8 cellular contexts compared by ENCODE assay signal in the genomic region with DNA sequence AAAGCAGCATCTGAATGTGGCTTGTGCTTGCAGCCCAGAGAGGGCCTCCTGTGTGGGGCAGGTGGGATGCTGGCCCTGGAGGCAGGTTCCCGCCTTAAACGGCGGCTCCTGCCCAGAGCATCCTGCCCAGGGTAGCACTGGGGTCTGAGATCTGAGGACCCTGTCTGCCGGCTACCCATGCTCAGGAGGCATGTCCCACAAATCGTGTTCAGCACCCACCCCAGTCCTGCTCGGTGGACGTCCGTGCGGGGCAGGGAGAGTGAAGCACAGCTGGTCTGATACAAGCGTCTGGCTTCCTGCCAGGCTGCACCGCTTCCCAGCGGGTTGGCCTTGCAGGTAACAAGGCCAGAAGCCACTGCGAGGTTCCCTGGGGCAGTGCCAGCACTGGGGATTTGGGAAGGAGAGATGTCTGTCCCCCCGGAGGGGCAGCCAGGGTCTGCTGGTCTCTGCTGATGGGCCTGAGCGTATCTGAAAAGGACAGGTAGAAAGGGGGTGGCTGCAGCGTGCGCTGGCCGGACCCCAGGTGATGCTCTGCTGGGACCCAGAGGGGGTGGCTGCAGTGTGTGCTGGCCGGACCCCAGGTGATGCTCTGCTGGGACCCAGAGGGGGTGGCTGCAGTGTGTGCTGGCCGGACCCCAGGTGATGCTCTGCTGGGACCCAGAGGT. TPM values are rescaled to one million over a fixed set of nuclear protein-coding genes. Genes with fewer than 3 reads are reported as not detected.
A peak's percentile ranks its signal among the peaks of the same experiment; 100 is the strongest.
DNase-seq lines count a peak whose midpoint lies in the region; ATAC-seq and TF ChIP-seq lines count a peak whose summit lies in the region.

No MANE protein-coding gene starts in this region.

- H3K4me1 Mint-ChIP-seq in activated T-cell treated with anti-CD3 and anti-CD28 coated beads, Interleukin-2, amount 50 U/mL, for 72 hours (ENCODE audit: low read depth) = peaks cover 37% of the 10 kb centered on the region
- H3K4me1 Mint-ChIP-seq in activated naive CD8-positive, alpha-beta T cell (ENCODE audit: low read depth) = peaks cover 45% of the 10 kb centered on the region

- no peak overlapping the region for H3K27ac Mint-ChIP-seq in activated T-cell treated with anti-CD3 and anti-CD28 coated beads, Interleukin-2, amount 50 U/mL, for 72 hours
- peak overlapping the region; percentile 92 for H3K27ac Mint-ChIP-seq in activated naive CD8-positive, alpha-beta T cell

- peak in 1 of 2 donors; percentile 2 for DNase-seq in activated T-cell treated with anti-CD3 and anti-CD28 coated beads, Interleukin-2, amount 50 U/mL, for 72 hours
- DNase-seq in activated T-cell treated with anti-CD3 and anti-CD28 coated beads for 4 hours (no peak), NCI-H2227 (lab: John Stamatoyannopoulos, UW; ENCODE audit: unreplicated experiment) (no peak)

- peaks cover 3 to 6% of the 10 kb centered on the region in 2 donors for H3K36me3 Mint-ChIP-seq in activated T-cell treated with anti-CD3 and anti-CD28 coated beads, Interleukin-2, amount 50 U/mL, for 72 hours (ENCODE audit: insufficient read depth in 2 of 2)
- H3K36me3 Mint-ChIP-seq in activated naive CD8-positive, alpha-beta T cell = peaks cover 2% of the 10 kb centered on the region

- no peak for TF ChIP-seq CTCF in liver (IDR thresholded peaks at IDR 0.05; ENCODE audit: low read depth, low read length, missing input control)

- no peak for ATAC-seq in activated T-cell treated with anti-CD3 and anti-CD28 coated beads, Interleukin-2, amount 50 U/mL, for 72 hours (replicated peaks in 1 of 2)
- ATAC-seq in GM21423 (IDR thresholded peaks at IDR 0.05; ENCODE audit: unreplicated experiment) (no peak), GM19328 (IDR thresholded peaks at IDR 0.05; ENCODE audit: unreplicated experiment) (no peak)

- H3K9ac ChIP-seq in liver (ENCODE audit: low read depth in 1 of 2, low read length in 2 of 2) = no peak overlapping the region

- H3K27me3 ChIP-seq in liver (ENCODE audit: control insufficient read depth in 4 of 4, insufficient read depth in 4 of 4, low read length in 3 of 4) = no peaks in the 10 kb centered on the region

- H3K27ac ChIP-seq in liver (ENCODE audit: low read depth in 1 of 2, low read length in 2 of 2) = peak overlapping the region; percentile 87 to 90
- peak overlapping the region; percentile 30 for H3K27ac ChIP-seq in urinary bladder (ENCODE audit: low read depth)

- H3K9me3 Mint-ChIP-seq in activated T-cell treated with anti-CD3 and anti-CD28 coated beads, Interleukin-2, amount 50 U/mL, for 72 hours = no peaks in the 10 kb centered on the region
- H3K9me3 Mint-ChIP-seq in activated naive CD8-positive, alpha-beta T cell (ENCODE audit: low read depth) = no peaks in the 10 kb centered on the region

- no peak overlapping the region for H3K4me3 ChIP-seq in liver (ENCODE audit: low read depth in 1 of 3, low read length in 3 of 3)
- no peak overlapping the region for H3K4me3 ChIP-seq in urinary bladder (ENCODE audit: low read depth, low read length)

- H3K27me3 Mint-ChIP-seq in activated T-cell treated with anti-CD3 and anti-CD28 coated beads, Interleukin-2, amount 50 U/mL, for 72 hours (ENCODE audit: low read depth) = no peaks in the 10 kb centered on the region
- no peaks in the 10 kb centered on the region for H3K27me3 Mint-ChIP-seq in activated naive CD8-positive, alpha-beta T cell

- H3K36me3 ChIP-seq in liver (ENCODE audit: control insufficient read depth in 4 of 4, insufficient read depth in 3 of 4, low read depth in 1 of 4, low read length in 3 of 4) (peaks cover 0 to 17% (median 0%) of the 10 kb centered on the region in 4 donors), urinary bladder (ENCODE audit: insufficient read depth) (no peaks in the 10 kb centered on the region)

- H3K4me1 ChIP-seq in liver (ENCODE audit: control insufficient read depth in 4 of 4, insufficient read depth in 4 of 4, low read length in 3 of 4) (peaks cover 24 to 65% (median 53%) of the 10 kb centered on the region in 4 donors), urinary bladder (ENCODE audit: insufficient read depth) (peaks cover 7% of the 10 kb centered on the region)

- H3K9me3 ChIP-seq in liver (ENCODE audit: control insufficient read depth in 4 of 4, low read length in 3 of 4) = no peaks in the 10 kb centered on the region

- peak overlapping the region; percentile 91 to 92 for H3K4me3 Mint-ChIP-seq in activated T-cell treated with anti-CD3 and anti-CD28 coated beads, Interleukin-2, amount 50 U/mL, for 72 hours
- H3K4me3 Mint-ChIP-seq in activated naive CD8-positive, alpha-beta T cell = peak overlapping the region; percentile 83

- WGBS in liver = 69% methylated on average over 20 of the region's 20 CpGs
- 59% methylated on average over 20 of the region's 20 CpGs for WGBS in urinary bladder

- TF ChIP-seq RAD21 in liver (IDR thresholded peaks at IDR 0.05) = no peak

TF ChIP-seq in liver, 16 proteins besides CTCF, POLR2A, EP300 and RAD21:
- no peak for TF ChIP-seq HNF4A (conservative IDR thresholded peaks at IDR 0.05)
- TF ChIP-seq, protein P1, sequence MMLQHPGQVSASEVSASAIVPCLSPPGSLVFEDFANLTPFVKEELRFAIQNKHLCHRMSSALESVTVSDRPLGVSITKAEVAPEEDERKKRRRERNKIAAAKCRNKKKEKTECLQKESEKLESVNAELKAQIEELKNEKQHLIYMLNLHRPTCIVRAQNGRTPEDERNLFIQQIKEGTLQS (IDR thresholded peaks at IDR 0.05) = no peak
- TF ChIP-seq, protein P2, sequence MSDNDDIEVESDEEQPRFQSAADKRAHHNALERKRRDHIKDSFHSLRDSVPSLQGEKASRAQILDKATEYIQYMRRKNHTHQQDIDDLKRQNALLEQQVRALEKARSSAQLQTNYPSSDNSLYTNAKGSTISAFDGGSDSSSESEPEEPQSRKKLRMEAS (IDR thresholded peaks at IDR 0.05) = no peak
- TF ChIP-seq, protein P3, sequence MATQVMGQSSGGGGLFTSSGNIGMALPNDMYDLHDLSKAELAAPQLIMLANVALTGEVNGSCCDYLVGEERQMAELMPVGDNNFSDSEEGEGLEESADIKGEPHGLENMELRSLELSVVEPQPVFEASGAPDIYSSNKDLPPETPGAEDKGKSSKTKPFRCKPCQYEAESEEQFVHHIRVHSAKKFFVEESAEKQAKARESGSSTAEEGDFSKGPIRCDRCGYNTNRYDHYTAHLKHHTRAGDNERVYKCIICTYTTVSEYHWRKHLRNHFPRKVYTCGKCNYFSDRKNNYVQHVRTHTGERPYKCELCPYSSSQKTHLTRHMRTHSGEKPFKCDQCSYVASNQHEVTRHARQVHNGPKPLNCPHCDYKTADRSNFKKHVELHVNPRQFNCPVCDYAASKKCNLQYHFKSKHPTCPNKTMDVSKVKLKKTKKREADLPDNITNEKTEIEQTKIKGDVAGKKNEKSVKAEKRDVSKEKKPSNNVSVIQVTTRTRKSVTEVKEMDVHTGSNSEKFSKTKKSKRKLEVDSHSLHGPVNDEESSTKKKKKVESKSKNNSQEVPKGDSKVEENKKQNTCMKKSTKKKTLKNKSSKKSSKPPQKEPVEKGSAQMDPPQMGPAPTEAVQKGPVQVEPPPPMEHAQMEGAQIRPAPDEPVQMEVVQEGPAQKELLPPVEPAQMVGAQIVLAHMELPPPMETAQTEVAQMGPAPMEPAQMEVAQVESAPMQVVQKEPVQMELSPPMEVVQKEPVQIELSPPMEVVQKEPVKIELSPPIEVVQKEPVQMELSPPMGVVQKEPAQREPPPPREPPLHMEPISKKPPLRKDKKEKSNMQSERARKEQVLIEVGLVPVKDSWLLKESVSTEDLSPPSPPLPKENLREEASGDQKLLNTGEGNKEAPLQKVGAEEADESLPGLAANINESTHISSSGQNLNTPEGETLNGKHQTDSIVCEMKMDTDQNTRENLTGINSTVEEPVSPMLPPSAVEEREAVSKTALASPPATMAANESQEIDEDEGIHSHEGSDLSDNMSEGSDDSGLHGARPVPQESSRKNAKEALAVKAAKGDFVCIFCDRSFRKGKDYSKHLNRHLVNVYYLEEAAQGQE (IDR thresholded peaks at IDR 0.05) = no peak

RNA-seq across cellular contexts. Expression of a gene that starts 3.6 kb away (rescaled TPM):
- total RNA-seq in activated T-cell treated with anti-CD3 and anti-CD28 coated beads, Interleukin-2, amount 50 U/mL, for 72 hours = 100 to 1,000 TPM; 108 to 125 TPM
- total RNA-seq in liver (10 to 100 TPM; 10.5 to 18.3 TPM), urinary bladder (7.7 TPM)
- polyA plus RNA-seq in liver (10 to 100 TPM; 14.4 to 29.7 TPM), urinary bladder (36.4 TPM)

RNA-seq across cellular contexts. Expression of a gene that starts 11.5 kb away (rescaled TPM):
- total RNA-seq in activated T-cell treated with anti-CD3 and anti-CD28 coated beads, Interleukin-2, amount 50 U/mL, for 72 hours = 10 to 100 TPM; 17.6 to 19.4 TPM
- total RNA-seq in liver = 10 to 100 TPM; 16.4 to 58.9 TPM
- polyA plus RNA-seq in liver = 10 to 100 TPM; 25.5 to 59.2 TPM
- 9.5 TPM for total RNA-seq in urinary bladder
- 23.0 TPM for polyA plus RNA-seq in urinary bladder

RNA-seq across cellular contexts. Expression of a gene that starts 18.8 kb away (rescaled TPM):
- total RNA-seq in activated T-cell treated with anti-CD3 and anti-CD28 coated beads, Interleukin-2, amount 50 U/mL, for 72 hours = 1 to 10 TPM; 3.8 to 8.0 TPM
- 1 to 10 TPM in 1 of 2 donors, under 1 TPM in 1; 0.56 to 2.3 TPM for total RNA-seq in liver
- polyA plus RNA-seq in liver = 10 to 100 TPM in 1 of 2 donors, under 1 TPM in 1; 0.39 to 14.8 TPM
- total RNA-seq in urinary bladder = 0.63 TPM
- polyA plus RNA-seq in urinary bladder = 2.3 TPM

RNA-seq across cellular contexts. Expression of a gene that starts 55.5 kb away (rescaled TPM):
- 10 to 100 TPM; 64.9 to 69.7 TPM for total RNA-seq in activated T-cell treated with anti-CD3 and anti-CD28 coated beads, Interleukin-2, amount 50 U/mL, for 72 hours
- 10 to 100 TPM; 20.9 to 31.7 TPM for total RNA-seq in liver
- polyA plus RNA-seq in liver = 10 to 100 TPM in 1 of 2 donors, 1 to 10 TPM in 1; 9.3 to 11.9 TPM
- 23.1 TPM for total RNA-seq in urinary bladder
- 31.5 TPM for polyA plus RNA-seq in urinary bladder

Comparison
In these comparisons a context has a peak if more than half of its experiments do, and no peak if none do; other contexts are left out.
1. RNA of a gene that starts 3.6 kb away (total RNA-seq): 108 to 125 TPM in activated T-cell treated with anti-CD3 and anti-CD28 coated beads, Interleukin-2, amount 50 U/mL, for 72 hours; 10.5 to 18.3 TPM in liver and 7.7 TPM in urinary bladder (single experiment); every median in the first group is over 4 times any median in the second.